ENCODE assay signal across 8 cellular contexts in the genomic region with DNA sequence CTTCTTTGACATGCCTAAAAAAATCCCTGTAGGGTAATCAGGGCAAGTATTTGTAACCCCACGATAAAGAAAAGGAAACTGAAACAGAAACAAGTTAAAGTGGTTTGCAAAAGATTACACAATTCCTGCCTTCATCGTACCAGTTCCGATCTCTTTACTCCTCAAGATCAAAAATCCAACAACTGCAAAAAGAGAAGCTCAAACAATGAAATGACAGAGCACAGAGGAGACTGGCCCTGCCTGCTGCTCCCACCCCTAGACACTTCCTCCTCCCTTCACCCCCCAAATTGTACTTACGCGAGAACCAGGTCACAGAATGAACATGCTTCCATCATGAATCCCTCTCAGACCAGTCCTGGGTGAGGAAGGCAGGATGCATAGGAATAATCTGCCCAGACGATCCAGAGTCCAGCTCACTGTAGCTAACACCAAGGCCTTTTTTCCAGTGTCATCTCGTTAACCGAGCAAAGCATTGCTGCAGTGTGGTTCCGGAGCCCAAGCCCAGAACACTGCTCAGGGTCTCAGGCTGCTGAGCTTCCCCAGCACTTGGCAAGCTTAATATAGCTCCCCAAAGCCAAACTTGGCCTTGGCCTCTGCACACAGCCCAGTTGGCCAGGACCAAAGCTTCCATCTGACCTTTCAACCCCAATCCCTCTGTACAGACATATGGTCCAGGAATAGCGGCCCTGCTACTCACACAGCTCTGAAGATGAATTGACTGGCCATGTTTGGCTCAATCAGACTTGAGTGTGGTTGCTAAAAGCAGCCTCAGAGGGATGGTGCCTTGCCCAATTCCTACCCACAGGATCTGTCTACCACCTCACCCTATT. TPM values are rescaled to one million over a fixed set of nuclear protein-coding genes. Genes with fewer than 3 reads are reported as not detected.
A peak's percentile ranks its signal among the peaks of the same experiment; 100 is the strongest.
DNase-seq lines count a peak whose midpoint lies in the region; ATAC-seq, FAIRE-seq and TF ChIP-seq lines count a peak whose summit lies in the region.

No MANE protein-coding gene starts in this region.

- intact Hi-C loops in K562 (cut with micrococcal nuclease) = no loop called here

- peaks cover 4 to 39% (median 24%) of the 10 kb centered on the region in 4 donors for H3K4me1 Mint-ChIP-seq in naive thymus-derived CD8-positive, alpha-beta T cell
- H3K4me1 Mint-ChIP-seq in progenitor cell of endocrine pancreas (ENCODE audit: low read depth) = peaks cover 8% of the 10 kb centered on the region

- no peak overlapping the region for H3K9ac ChIP-seq in K562 (ENCODE audit: insufficient read depth in 1 of 2, low read depth in 2 of 2, low read length in 2 of 2)

- peak overlapping the region; percentile 65 to 93 (median 78) for H3K4me3 Mint-ChIP-seq in naive thymus-derived CD8-positive, alpha-beta T cell
- no peak overlapping the region for H3K4me3 Mint-ChIP-seq in progenitor cell of endocrine pancreas (ENCODE audit: low read depth)

- WGBS in K562 (ENCODE audit: insufficient coverage, low coverage, missing lambda C conversion rate) = 0% methylated on average over 10 of the region's 10 CpGs

- no peak overlapping the region for H3K4me2 ChIP-seq in K562 (ENCODE audit: insufficient read depth, low read length)

- no peak for FAIRE-seq in K562 (lab: Jason Lieb, UNC)

- no peaks in the 10 kb centered on the region for H3K36me3 ChIP-seq in K562 (ENCODE audit: control insufficient read depth, insufficient read depth, low read length)

- no peak overlapping the region for H2AFZ ChIP-seq in K562 (ENCODE audit: low read depth, low read length)

- peak overlapping the region; percentile 58 to 98 (median 91) for H3K27ac Mint-ChIP-seq in naive thymus-derived CD8-positive, alpha-beta T cell
- no peak overlapping the region for H3K27ac Mint-ChIP-seq in progenitor cell of endocrine pancreas

- POLR2A ChIA-PET in K562 (lab: Yijun Ruan, JAX) = interaction anchor here (0.9 to 1.0 kb wide), 2 partner anchors 11 to 24 kb away, joined by 3 to 4 read pairs; no protein-coding TSS in a partner anchor
- POLR2A ChIA-PET in naive thymus-derived CD8-positive, alpha-beta T cell (lab: Charles Lee) = no interaction called here

- no peak for TF ChIP-seq POLR2A in K562 (conservative IDR thresholded peaks at IDR 0.05)

- no peaks in the 10 kb centered on the region for H3K79me2 ChIP-seq in K562 (ENCODE audit: control insufficient read depth, insufficient read depth, low read length)

- H3K27me3 ChIP-seq in K562 (ENCODE audit: control insufficient read depth in 2 of 2, insufficient read depth in 2 of 2, low read length in 2 of 2) = no peaks in the 10 kb centered on the region; a peak in 1 of 5 replicates

- no peaks in the 10 kb centered on the region for H3K36me3 Mint-ChIP-seq in naive thymus-derived CD8-positive, alpha-beta T cell
- H3K36me3 Mint-ChIP-seq in progenitor cell of endocrine pancreas (ENCODE audit: insufficient read depth) = no peaks in the 10 kb centered on the region

- no peak for TF ChIP-seq RAD21 in K562 (CRISPR knock-in tag; conservative IDR thresholded peaks at IDR 0.05 in 1 of 2, IDR thresholded peaks at IDR 0.05 in 1 of 2)

- TF ChIP-seq CTCF in K562 (IDR thresholded peaks at IDR 0.05 in 2 of 3, conservative IDR thresholded peaks at IDR 0.05 in 1 of 3; ENCODE audit: insufficient read depth in 2 of 3, low read depth in 1 of 3, low read length in 3 of 3) (no peak), progenitor cell of endocrine pancreas (IDR thresholded peaks at IDR 0.05; ENCODE audit: unreplicated experiment) (no peak)

- H4K20me1 ChIP-seq in K562 (replicated peaks; ENCODE audit: control insufficient read depth, insufficient read depth, low read length) = no peaks in the 10 kb centered on the region

- TF ChIP-seq EP300 in K562 (IDR thresholded peaks at IDR 0.05; ENCODE audit: low read length) = no peak

- in situ Hi-C loops in G401 (cut with HindIII; ENCODE audit: low sequenced_read_pairs) (no loop called here), K562 (cut with MboI) (no loop called here)

- H3K9me1 ChIP-seq in K562 (ENCODE audit: control insufficient read depth, insufficient read depth, low read length) = no peaks in the 10 kb centered on the region

- H3K4me1 ChIP-seq in K562 (replicated peaks in 1 of 2; ENCODE audit: control insufficient read depth in 2 of 2, insufficient read depth in 2 of 2, low read length in 2 of 2) = no peaks in the 10 kb centered on the region

- DNase-seq in G401 (ENCODE audit: low spot score) (peak; percentile 57), K562 (ENCODE audit: extremely low read depth in 1 of 4, low spot score in 3 of 4) (no peak), NAMALWA (ENCODE audit: low spot score) (no peak), mucosa of gallbladder (ENCODE audit: low spot score) (no peak), NCI-H524 treated with DMSO at 0.1 percent for 48 hours (lab: John Stamatoyannopoulos, UW) (no peak), progenitor cell of endocrine pancreas (ENCODE audit: low spot score, unreplicated experiment) (no peak)
- peak in 4 of 10 donors; percentile 9 to 53 (median 33) for DNase-seq in naive thymus-derived CD8-positive, alpha-beta T cell

- H3K27ac ChIP-seq in K562 (ENCODE audit: extremely low read depth, low read depth, low read length) = no peak overlapping the region

- BruUV-seq in K562 (replicated peaks; lab: Mats Ljungman, UMichigan) = no TSS peak

- ATAC-seq in HG03064 (IDR thresholded peaks at IDR 0.05; ENCODE audit: low read depth, unreplicated experiment) (peak; percentile 59), K562 (peak; percentile 39; the same call in 2 of the 3 replicates)
- peak; percentile 82 to 86 for ATAC-seq in naive thymus-derived CD8-positive, alpha-beta T cell

- H3K4me3 ChIP-seq in K562 = no peak overlapping the region

- CTCF ChIA-PET in K562 (lab: Yijun Ruan, JAX; ENCODE audit: low intra/inter-chr PET ratio) = no interaction called here

- H3K9me3 ChIP-seq in K562 (replicated peaks; ENCODE audit: control insufficient read depth, insufficient read depth, low read depth, low read length) = no peaks in the 10 kb centered on the region

- no peaks in the 10 kb centered on the region for H3K9me3 Mint-ChIP-seq in naive thymus-derived CD8-positive, alpha-beta T cell
- no peaks in the 10 kb centered on the region for H3K9me3 Mint-ChIP-seq in progenitor cell of endocrine pancreas (ENCODE audit: low read depth)

- peaks cover 0 to 2% (median 0%) of the 10 kb centered on the region in 5 donors for H3K27me3 Mint-ChIP-seq in naive thymus-derived CD8-positive, alpha-beta T cell
- H3K27me3 Mint-ChIP-seq in progenitor cell of endocrine pancreas = peaks cover 28% of the 10 kb centered on the region

TF ChIP-seq in K562, 482 proteins besides CTCF, POLR2A, EP300 and RAD21:
- TF ChIP-seq IRF2 (CRISPR knock-in tag; IDR thresholded peaks at IDR 0.05) (no peak), FOXA3 (CRISPR knock-in tag; conservative IDR thresholded peaks at IDR 0.05 in 1 of 2, IDR thresholded peaks at IDR 0.05 in 1 of 2) (no peak), ZEB2 (IDR thresholded peaks at IDR 0.05) (no peak), HIVEP1 (CRISPR knock-in tag; IDR thresholded peaks at IDR 0.05) (no peak), CEBPG (CRISPR knock-in tag; IDR thresholded peaks at IDR 0.05) (no peak), CEBPG (tag; conservative IDR thresholded peaks at IDR 0.05 in 1 of 2, IDR thresholded peaks at IDR 0.05 in 1 of 2) (peak in 1 of 2 experiments; percentile 35; a peak in 1 of 4 replicates)
- TF ChIP-seq, protein P1, sequence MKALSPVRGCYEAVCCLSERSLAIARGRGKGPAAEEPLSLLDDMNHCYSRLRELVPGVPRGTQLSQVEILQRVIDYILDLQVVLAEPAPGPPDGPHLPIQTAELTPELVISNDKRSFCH (CRISPR knock-in tag; IDR thresholded peaks at IDR 0.05) = no peak
- TF ChIP-seq, protein P1 (tag; IDR thresholded peaks at IDR 0.05) = no peak
TF ChIP-seq in K562: peak in this region for 1.

RNA-seq across cellular contexts. Expression of a gene that starts 20.3 kb away (rescaled TPM):
- not detected in 2 replicates for total RNA-seq in G401 (2014; rRNA removed; shearing (Covaris generic))
- total RNA-seq in K562 (2011; cell fraction: chromatin; rRNA removed; ENCODE audit: low replicate concordance) = not detected in 2 replicates
- total RNA-seq in K562 (2011; cell fraction: nucleolus; rRNA removed) = not detected in 2 replicates
- total RNA-seq in K562 (2011; cell fraction: nucleoplasm; rRNA removed) = not detected in 2 replicates
- not detected in 2 replicates for total RNA-seq in K562 (2014; rRNA removed)
- total RNA-seq in K562 (2014; rRNA removed; fragmentation: Illumina TruSeq; extraction: Trizol) = not detected in 2 replicates
- total RNA-seq in K562 (2015; rRNA removed; fragmentation: Illumina TruSeq; extraction: Trizol) = not detected in 2 replicates
- total RNA-seq in K562 (2021) = not detected in 2 replicates
- not detected in 2 replicates for polyA plus RNA-seq in K562 (2011; rRNA removed)
- polyA plus RNA-seq in K562 (2011; cell fraction: cytosol; rRNA removed) = not detected in 2 replicates
- polyA plus RNA-seq in K562 (2011; cell fraction: nucleus; rRNA removed) = not detected in 2 replicates
- not detected in 2 replicates for polyA plus RNA-seq in K562 (2012)
- polyA plus RNA-seq in K562 (2014; fragmentation: Illumina TruSeq; extraction: Trizol) = not detected in 2 replicates
- polyA plus RNA-seq in K562 (2014; fragmentation: Nextera tagmentation; extraction: Ambion mirVana) = not detected
- not detected in 2 replicates for polyA plus RNA-seq in K562 (2014; rRNA removed)
- not detected in 2 replicates for polyA minus RNA-seq in K562 (2011; rRNA and poly(A)+ RNA removed)
- not detected in 2 replicates for polyA minus RNA-seq in K562 (2011; cell fraction: cytosol; rRNA and poly(A)+ RNA removed)
- polyA minus RNA-seq in K562 (2011; cell fraction: nucleus; rRNA and poly(A)+ RNA removed) = not detected in 2 replicates
- not detected for total RNA-seq in naive thymus-derived CD8-positive, alpha-beta T cell
- polyA plus RNA-seq in naive thymus-derived CD8-positive, alpha-beta T cell = not detected
- total RNA-seq in mucosa of gallbladder = 1.0 TPM
- 2.2 and 3.0 TPM in 2 replicates for total RNA-seq in progenitor cell of endocrine pancreas
